In the genomic region with DNA sequence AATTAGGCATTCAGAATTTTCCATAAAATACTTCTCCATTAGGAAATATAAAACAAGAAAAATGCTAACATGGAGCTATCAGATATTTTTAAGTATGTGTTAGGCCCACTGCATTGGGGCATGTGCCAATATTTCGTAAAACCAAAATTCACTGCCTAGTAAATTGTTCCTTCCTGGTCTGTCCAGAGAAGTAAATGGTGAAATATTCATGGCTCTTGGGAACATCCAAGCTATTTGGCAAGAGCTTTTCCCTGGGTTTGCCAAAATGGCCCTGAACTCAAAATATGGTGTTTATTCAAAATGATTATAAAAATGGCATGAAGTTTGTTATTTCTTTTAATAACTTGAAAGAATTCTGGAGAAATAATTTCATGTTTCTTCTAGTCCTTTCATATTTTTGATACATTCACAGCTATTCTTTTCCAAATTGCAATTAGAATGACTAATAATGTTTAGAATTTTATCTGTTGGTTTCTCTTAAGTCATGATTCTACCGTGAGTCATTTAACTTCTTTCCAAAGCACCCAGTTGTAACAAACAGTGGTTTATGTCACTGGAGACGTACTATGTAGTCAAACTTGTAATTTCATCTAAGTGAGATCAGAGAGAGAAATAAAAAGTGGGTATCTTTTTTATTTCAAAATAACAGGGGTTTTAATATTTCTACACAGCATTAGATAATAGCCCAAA, we compare ENCODE assay signal across 9 cellular contexts. TPM values are rescaled to one million over a fixed set of nuclear protein-coding genes. Genes with fewer than 3 reads are reported as not detected.
A peak's percentile ranks its signal among the peaks of the same experiment; 100 is the strongest.
DNase-seq lines count a peak whose midpoint lies in the region; ATAC-seq, FAIRE-seq and TF ChIP-seq lines count a peak whose summit lies in the region.
"Had no signal": no experiment of that assay in that cellular context is flagged by ENCODE, and none has a peak within 500 bp of the region (broad histone marks: within the 10 kb centered on the region; RNA-seq: fewer than 3 reads in every experiment).

No MANE protein-coding gene starts in this region.

- peaks cover 2% of the 10 kb centered on the region for H3K27me3 ChIP-seq in astrocyte (ENCODE audit: insufficient read depth, low read length)
- H3K27me3 ChIP-seq in subcutaneous abdominal adipose tissue (ENCODE audit: control insufficient read depth in 5 of 5, insufficient read depth in 4 of 5, low read length in 5 of 5), result no peaks in the 10 kb centered on the region

- H3K9me3 ChIP-seq in astrocyte (ENCODE audit: insufficient read depth, low read depth, low read length) (no peaks in the 10 kb centered on the region), subcutaneous abdominal adipose tissue (ENCODE audit: control insufficient read depth in 5 of 5, low read length in 5 of 5) (no peaks in the 10 kb centered on the region)

- H2AFZ ChIP-seq in astrocyte (ENCODE audit: low read depth, low read length), result no peak overlapping the region

- H3K4me1 ChIP-seq in astrocyte (ENCODE audit: insufficient read depth, low read length) (no peaks in the 10 kb centered on the region), subcutaneous abdominal adipose tissue (ENCODE audit: control insufficient read depth in 5 of 5, insufficient read depth in 5 of 5, low read length in 5 of 5) (peaks cover 4 to 51% (median 20%) of the 10 kb centered on the region in 5 donors)

- no peaks in the 10 kb centered on the region for H3K79me2 ChIP-seq in astrocyte (ENCODE audit: insufficient read depth, low read length)

- peak; percentile 83 for FAIRE-seq in H54 (lab: Jason Lieb, UNC)
- no peak for FAIRE-seq in astrocyte (lab: Jason Lieb, UNC)
- FAIRE-seq: H1 had no signal

- no peaks in the 10 kb centered on the region for H3K27me3 Mint-ChIP-seq in astrocyte (ENCODE audit: low read depth, unreplicated experiment)
- no peaks in the 10 kb centered on the region for H3K27me3 Mint-ChIP-seq in activated CD4-positive, alpha-beta T cell treated with anti-CD3 and anti-CD28 coated beads, Interleukin-2, amount 10 ng/mL, durations not matched to agents 7 days and 5 days

- H3K4me3 ChIP-seq in astrocyte (ENCODE audit: insufficient read depth, low read depth, low read length), result no peak overlapping the region
- no peak overlapping the region for H3K4me3 ChIP-seq in subcutaneous abdominal adipose tissue (ENCODE audit: low read depth in 1 of 5, low read length in 5 of 5)

- no peaks in the 10 kb centered on the region for H3K36me3 ChIP-seq in astrocyte (ENCODE audit: insufficient read depth, low read length)
- no peaks in the 10 kb centered on the region for H3K36me3 ChIP-seq in subcutaneous abdominal adipose tissue (ENCODE audit: control insufficient read depth in 5 of 5, insufficient read depth in 5 of 5, low read length in 5 of 5)

- H3K9ac ChIP-seq in astrocyte (ENCODE audit: low read length) (no peak overlapping the region), subcutaneous abdominal adipose tissue (ENCODE audit: low read length in 5 of 5) (no peak overlapping the region)

- CTCF ChIA-PET in activated CD4-positive, alpha-beta T cell treated with anti-CD3 and anti-CD28 coated beads, Interleukin-2, amount 10 ng/mL, durations not matched to agents 7 days and 5 days (lab: Charles Lee), result interaction anchor here (1.3 to 1.4 kb wide), 3 partner anchors 12 to 34 kb away, joined by 3 to 5 read pairs (median 4); no protein-coding TSS in a partner anchor

- H3K9me3 Mint-ChIP-seq in astrocyte (ENCODE audit: unreplicated experiment), result no peaks in the 10 kb centered on the region
- H3K9me3 Mint-ChIP-seq in activated CD4-positive, alpha-beta T cell treated with anti-CD3 and anti-CD28 coated beads, Interleukin-2, amount 10 ng/mL, durations not matched to agents 7 days and 5 days, result no peaks in the 10 kb centered on the region

- intact Hi-C loops in left cardiac atrium (cut with DNase I), result no loop called here

- POLR2A ChIA-PET in activated CD4-positive, alpha-beta T cell treated with anti-CD3 and anti-CD28 coated beads, Interleukin-2, amount 10 ng/mL, durations not matched to agents 7 days and 5 days (lab: Charles Lee), result no interaction called here

- ATAC-seq in left cardiac atrium, result peak; percentile 89 to 91
- no peak for ATAC-seq in GM19455 (IDR thresholded peaks at IDR 0.05; ENCODE audit: unreplicated experiment)

- TF ChIP-seq POLR2A in H54 (IDR thresholded peaks at IDR 0.05; ENCODE audit: low read depth, low read length), result no peak

- H3K27ac ChIP-seq in astrocyte (ENCODE audit: low read depth, low read length) (peak overlapping the region; percentile 22), subcutaneous abdominal adipose tissue (ENCODE audit: low read depth, low read length) (peak overlapping the region; percentile 96)

- no peak overlapping the region for H3K27ac Mint-ChIP-seq in astrocyte (ENCODE audit: unreplicated experiment)
- H3K27ac Mint-ChIP-seq in activated CD4-positive, alpha-beta T cell treated with anti-CD3 and anti-CD28 coated beads, Interleukin-2, amount 10 ng/mL, durations not matched to agents 7 days and 5 days, result no peak overlapping the region

- no peak for DNase-seq in H54 (ENCODE audit: insufficient read length, low spot score)
- peak; percentile 90 for DNase-seq in astrocyte (ENCODE audit: low read depth)
- no peak for DNase-seq in left cardiac atrium
- no peak for DNase-seq in activated CD4-positive, alpha-beta T cell treated with anti-CD3 and anti-CD28 coated beads, Interleukin-2, amount 10 ng/mL, durations not matched to agents 7 days and 5 days
- DNase-seq in central memory CD4-positive, alpha-beta T cell, result no peak
- DNase-seq in iPS-NIHi11 (ENCODE audit: low spot score), result no peak

- no peaks in the 10 kb centered on the region for H3K4me1 Mint-ChIP-seq in astrocyte (ENCODE audit: low read depth, unreplicated experiment)
- H3K4me1 Mint-ChIP-seq in activated CD4-positive, alpha-beta T cell treated with anti-CD3 and anti-CD28 coated beads, Interleukin-2, amount 10 ng/mL, durations not matched to agents 7 days and 5 days, result peaks cover 17% of the 10 kb centered on the region

- no peaks in the 10 kb centered on the region for H3K36me3 Mint-ChIP-seq in astrocyte (ENCODE audit: low read depth, unreplicated experiment)
- H3K36me3 Mint-ChIP-seq in activated CD4-positive, alpha-beta T cell treated with anti-CD3 and anti-CD28 coated beads, Interleukin-2, amount 10 ng/mL, durations not matched to agents 7 days and 5 days (ENCODE audit: low read depth), result peaks cover 15% of the 10 kb centered on the region

- no peaks in the 10 kb centered on the region for H4K20me1 ChIP-seq in astrocyte (ENCODE audit: insufficient read depth, low read length)

- H3K4me2 ChIP-seq in astrocyte (ENCODE audit: low read length), result peak overlapping the region; percentile 27

- no peak overlapping the region for H3K4me3 Mint-ChIP-seq in astrocyte (ENCODE audit: unreplicated experiment)
- no peak overlapping the region for H3K4me3 Mint-ChIP-seq in activated CD4-positive, alpha-beta T cell treated with anti-CD3 and anti-CD28 coated beads, Interleukin-2, amount 10 ng/mL, durations not matched to agents 7 days and 5 days

- TF ChIP-seq CTCF in astrocyte (IDR thresholded peaks at IDR 0.05; ENCODE audit: insufficient read depth, low read depth, low read length), result no peak

RNA-seq across cellular contexts. Expression of a gene that starts 25.7 kb away (rescaled TPM):
- total RNA-seq in astrocyte, result 12.5 and 14.1 TPM in 2 replicates
- 10 to 100 TPM; 17.8 to 28.7 TPM for total RNA-seq in left cardiac atrium
- 1 to 10 TPM; 4.0 to 5.1 TPM for total RNA-seq in activated CD4-positive, alpha-beta T cell treated with anti-CD3 and anti-CD28 coated beads, Interleukin-2, amount 10 ng/mL, durations not matched to agents 7 days and 5 days
